20 cellular contexts compared by ENCODE assay signal in genomic region chr10:79028056-79028430, GRCh38. TPM values are rescaled to one million over a fixed set of nuclear protein-coding genes. Genes with fewer than 3 reads are reported as not detected.
A peak's percentile ranks its signal among the peaks of the same experiment; 100 is the strongest.
DNase-seq lines count a peak whose midpoint lies in the region; ATAC-seq and TF ChIP-seq lines count a peak whose summit lies in the region.
"Had no signal": no experiment of that assay in that cellular context is flagged by ENCODE, and none has a peak within 500 bp of the region (broad histone marks: within the 10 kb centered on the region; RNA-seq: fewer than 3 reads in every experiment).

No MANE protein-coding gene starts in this region.

- no peaks in the 10 kb centered on the region for H3K9me3 Mint-ChIP-seq in CD4-positive, CD25-positive, alpha-beta regulatory T cell
- no peaks in the 10 kb centered on the region for H3K9me3 Mint-ChIP-seq in effector memory CD8-positive, alpha-beta T cell
- H3K9me3 Mint-ChIP-seq: activated T-cell treated with anti-CD3 and anti-CD28 coated beads, Interleukin-2, amount 50 U/mL, for 72 hours had no signal

- H3K27ac ChIP-seq in CD4-positive, CD25-positive, alpha-beta regulatory T cell (ENCODE audit: insufficient read depth, low read length, poor library complexity, severe bottlenecking) = no peak overlapping the region
- H3K27ac ChIP-seq in RWPE2 (ENCODE audit: poor library complexity, severe bottlenecking) (no peak overlapping the region), osteoblast (ENCODE audit: low read depth, low read length) (no peak overlapping the region)
- H3K27ac ChIP-seq: dorsolateral prefrontal cortex, ovary, right atrium auricular region, tibial nerve had no signal

- no peaks in the 10 kb centered on the region for H3K36me3 ChIP-seq in CD4-positive, CD25-positive, alpha-beta regulatory T cell (ENCODE audit: control insufficient read depth, insufficient read depth, low read length)
- no peaks in the 10 kb centered on the region for H3K36me3 ChIP-seq in RWPE2 (ENCODE audit: low read depth)
- H3K36me3 ChIP-seq in osteoblast (ENCODE audit: insufficient read depth, low read length) = no peaks in the 10 kb centered on the region
- H3K36me3 ChIP-seq: ovary, right atrium auricular region, tibial nerve had no signal

- H3K27me3 Mint-ChIP-seq in CD4-positive, CD25-positive, alpha-beta regulatory T cell = peaks cover 9% of the 10 kb centered on the region
- peaks cover 5 to 9% of the 10 kb centered on the region in 2 donors for H3K27me3 Mint-ChIP-seq in effector memory CD8-positive, alpha-beta T cell

- peak overlapping the region in 2 of 3 donors; percentile 55 to 87 for H3K27ac Mint-ChIP-seq in CD4-positive, CD25-positive, alpha-beta regulatory T cell
- H3K27ac Mint-ChIP-seq in effector memory CD8-positive, alpha-beta T cell = peak overlapping the region; percentile 33 to 74
- H3K27ac Mint-ChIP-seq: activated T-cell treated with anti-CD3 and anti-CD28 coated beads, Interleukin-2, amount 50 U/mL, for 72 hours had no signal

- H3K4me3 Mint-ChIP-seq in CD4-positive, CD25-positive, alpha-beta regulatory T cell = peak overlapping the region in 1 of 4 donors; percentile 35
- peak overlapping the region; percentile 60 to 62 for H3K4me3 Mint-ChIP-seq in effector memory CD8-positive, alpha-beta T cell
- H3K4me3 Mint-ChIP-seq: activated T-cell treated with anti-CD3 and anti-CD28 coated beads, Interleukin-2, amount 50 U/mL, for 72 hours had no signal

- no peak overlapping the region for H3K4me3 ChIP-seq in CD4-positive, CD25-positive, alpha-beta regulatory T cell (ENCODE audit: low read depth, low read length)
- H3K4me3 ChIP-seq in RWPE2 (ENCODE audit: severe bottlenecking) (no peak overlapping the region), osteoblast (ENCODE audit: insufficient read depth, low read length) (no peak overlapping the region)
- H3K4me3 ChIP-seq: dorsolateral prefrontal cortex, ovary, right atrium auricular region, tibial nerve had no signal

- no peaks in the 10 kb centered on the region for H4K20me1 ChIP-seq in osteoblast (ENCODE audit: insufficient read depth, low read length)

- no peaks in the 10 kb centered on the region for H3K9me3 ChIP-seq in CD4-positive, CD25-positive, alpha-beta regulatory T cell (ENCODE audit: control insufficient read depth in 2 of 2, low read length in 2 of 2)
- no peaks in the 10 kb centered on the region for H3K9me3 ChIP-seq in RWPE2 (ENCODE audit: severe bottlenecking)
- H3K9me3 ChIP-seq in osteoblast (ENCODE audit: low read depth, low read length) = no peaks in the 10 kb centered on the region
- H3K9me3 ChIP-seq: ovary, right atrium auricular region, tibial nerve had no signal

- no peak for DNase-seq in CD4-positive, CD25-positive, alpha-beta regulatory T cell
- peak; percentile 16 for DNase-seq in RWPE2 (ENCODE audit: low spot score)
- no peak for DNase-seq in effector memory CD8-positive, alpha-beta T cell
- DNase-seq in osteoblast (ENCODE audit: insufficient read length, low spot score, missing footprints) = peak; percentile 26
- no peak for DNase-seq in kidney tubule cell (ENCODE audit: low spot score)
- no peak for DNase-seq in KG1 (lab: John Stamatoyannopoulos, UW)
- no peak for DNase-seq in NCI-H69 (lab: John Stamatoyannopoulos, UW)
- DNase-seq: anterior cingulate cortex; central memory CD4-positive, alpha-beta T cell; glutamatergic neuron; Kasumi-1; kidney glomerular epithelial cell; NCI-H1694; stimulated activated CD4-positive, alpha-beta T cell treated with anti-CD3 and anti-CD28 coated beads, Interleukin-12 subunit alpha, Interleukin-12 subunit beta, amount 100 ng/mL, for 4 hours had no signal

- H3K79me2 ChIP-seq in osteoblast (ENCODE audit: insufficient read depth, low read length) = no peaks in the 10 kb centered on the region

- no peak overlapping the region for H3K4me2 ChIP-seq in osteoblast (ENCODE audit: insufficient read depth, low read length)

- peaks cover 3 to 47% (median 16%) of the 10 kb centered on the region in 4 donors for H3K4me1 Mint-ChIP-seq in CD4-positive, CD25-positive, alpha-beta regulatory T cell
- H3K4me1 Mint-ChIP-seq in effector memory CD8-positive, alpha-beta T cell (ENCODE audit: low read depth in 2 of 2) = peaks cover 36 to 45% of the 10 kb centered on the region in 2 donors

- no peaks in the 10 kb centered on the region for H3K36me3 Mint-ChIP-seq in CD4-positive, CD25-positive, alpha-beta regulatory T cell
- peaks cover 13% of the 10 kb centered on the region for H3K36me3 Mint-ChIP-seq in effector memory CD8-positive, alpha-beta T cell (ENCODE audit: insufficient read depth)

- peaks cover 24% of the 10 kb centered on the region for H3K4me1 ChIP-seq in CD4-positive, CD25-positive, alpha-beta regulatory T cell (ENCODE audit: control insufficient read depth, insufficient read depth, low read length, poor library complexity, severe bottlenecking)
- H3K4me1 ChIP-seq in RWPE2 (ENCODE audit: insufficient read depth, poor library complexity, severe bottlenecking) = no peaks in the 10 kb centered on the region
- no peaks in the 10 kb centered on the region for H3K4me1 ChIP-seq in osteoblast (ENCODE audit: insufficient read depth, low read length)

- TF ChIP-seq CTCF in RWPE2 (IDR thresholded peaks at IDR 0.05; ENCODE audit: poor library complexity, severe bottlenecking) (no peak), osteoblast (IDR thresholded peaks at IDR 0.05; ENCODE audit: extremely low read depth, low read depth, low read length) (no peak)

- H2AFZ ChIP-seq in osteoblast (ENCODE audit: low read length) = no peak overlapping the region

- no peaks in the 10 kb centered on the region for H3K27me3 ChIP-seq in CD4-positive, CD25-positive, alpha-beta regulatory T cell (ENCODE audit: control insufficient read depth, insufficient read depth, low read length)
- no peaks in the 10 kb centered on the region for H3K27me3 ChIP-seq in RWPE2 (ENCODE audit: insufficient read depth, poor library complexity, severe bottlenecking)
- H3K27me3 ChIP-seq in osteoblast (ENCODE audit: insufficient read depth, low read length) = peaks cover 8% of the 10 kb centered on the region
- H3K27me3 ChIP-seq: dorsolateral prefrontal cortex, ovary, right atrium auricular region, tibial nerve had no signal

- no peak for ATAC-seq in CD4-positive, CD25-positive, alpha-beta regulatory T cell (ENCODE audit: low read depth in 2 of 2)
- ATAC-seq in RWPE2 (ENCODE audit: low read depth) = no peak
- no peak for ATAC-seq in effector memory CD8-positive, alpha-beta T cell (replicated peaks)
- ATAC-seq in GM18873 (IDR thresholded peaks at IDR 0.05; ENCODE audit: low FRiP score, unreplicated experiment) = no peak

RNA-seq across cellular contexts. Expression of gene ZMIZ1, which starts 40.7 kb away (rescaled TPM):
- 34.8 TPM for total RNA-seq in CD4-positive, CD25-positive, alpha-beta regulatory T cell
- 1 to 10 TPM; 1.5 to 2.3 (median 1.9) TPM for polyA plus RNA-seq in CD4-positive, CD25-positive, alpha-beta regulatory T cell
- total RNA-seq in osteoblast = 40.9 and 50.4 TPM in 2 replicates

Comparison
In these comparisons a context has a peak if more than half of its experiments do, and no peak if none do; other contexts are left out.
1. DNase-seq: peak in RWPE2 (single experiment) and osteoblast (single experiment); none in CD4-positive, CD25-positive, alpha-beta regulatory T cell (0 of 3), effector memory CD8-positive, alpha-beta T cell (0 of 3), kidney tubule cell (single experiment), KG1 (single experiment) and NCI-H69 (single experiment).